ENCODE assay signal across 31 cellular contexts in genomic region chr5:110088676-110089436, GRCh38.
DNase-seq lines count a peak whose midpoint lies in the region; ATAC-seq and TF ChIP-seq lines count a peak whose summit lies in the region.
"Had no signal": no experiment of that assay in that cellular context is flagged by ENCODE, and none has a peak within 500 bp of the region (broad histone marks: within the 10 kb centered on the region; RNA-seq: fewer than 3 reads in every experiment).

No MANE protein-coding gene starts in this region.

- no peak overlapping the region for H3K4me3 Mint-ChIP-seq in activated CD4-positive, alpha-beta T cell treated with anti-CD3 and anti-CD28 coated beads, Interleukin-2, amount 10 ng/mL, durations not matched to agents 7 days and 5 days
- H3K4me3 Mint-ChIP-seq: activated B cell treated with CpG ODN at 0.5 μM for 24 hours; activated CD8-positive, alpha-beta memory T cell treated with anti-CD3 and anti-CD28 coated beads, Interleukin-2, amount 10 ng/mL, durations not matched to agents 7 days and 5 days; immature natural killer cell; natural killer cell had no signal

- CTCF ChIA-PET in activated CD4-positive, alpha-beta T cell treated with anti-CD3 and anti-CD28 coated beads, Interleukin-2, amount 10 ng/mL, durations not matched to agents 7 days and 5 days (lab: Charles Lee), result no interaction called here
- CTCF ChIA-PET in RWPE1 (lab: Yijun Ruan, JAX), result no interaction called here

- H3K27ac ChIP-seq in RWPE1, result no peak overlapping the region
- H3K27ac ChIP-seq: BLaER1 treated with 17β-estradiol and CSF1 and Interleukin-3, amounts not matched to agents 10 nM and 100 nM; esophagus muscularis mucosa; gastrocnemius medialis; hepatocyte; ovary; tibial artery had no signal

- peak; percentile 20 for ATAC-seq in esophagus mucosa
- ATAC-seq in omental fat pad (ENCODE audit: low FRiP score), result no peak
- ATAC-seq: activated CD8-positive, alpha-beta memory T cell treated with anti-CD3 and anti-CD28 coated beads, Interleukin-2, amount 10 ng/mL, durations not matched to agents 7 days and 5 days; gastrocnemius medialis; GM12878; left ventricle myocardium superior; natural killer cell had no signal

- TF ChIP-seq CTCF in RWPE1 (conservative IDR thresholded peaks at IDR 0.05; ENCODE audit: low read depth) (no peak), omental fat pad (IDR thresholded peaks at IDR 0.05) (no peak)

- DNase-seq in activated CD4-positive, alpha-beta T cell treated with anti-CD3 and anti-CD28 coated beads for 48 hours, result peak; percentile 20
- no peak for DNase-seq in activated CD4-positive, alpha-beta T cell treated with anti-CD3 and anti-CD28 coated beads, Interleukin-2, amount 10 ng/mL, durations not matched to agents 7 days and 5 days
- DNase-seq in COR-L47 (lab: John Stamatoyannopoulos, UW), result peak; percentile 4
- DNase-seq in RWPE1 (ENCODE audit: low spot score), result peak; percentile 56
- no peak for DNase-seq in omental fat pad (ENCODE audit: low spot score)
- DNase-seq in epidermal melanocyte (ENCODE audit: insufficient read length, low spot score), result no peak
- DNase-seq in anterior cingulate cortex (lab: John Stamatoyannopoulos, UW), result no peak
- DNase-seq: activated B cell treated with CpG ODN at 0.5 μM for 24 hours; activated CD8-positive, alpha-beta memory T cell treated with anti-CD3 and anti-CD28 coated beads, Interleukin-2, amount 10 ng/mL, durations not matched to agents 7 days and 5 days; activated gamma-delta T cell treated with Interleukin-2 at 50 U/mL for 16 hours; Caco-2; cerebellar nuclear complex; gastrocnemius medialis; immature natural killer cell; left ventricle myocardium superior; midbrain; natural killer cell; NCI-H1048; NCI-H187 treated with DMSO at 0.1 percent for 48 hours; NCI-H226; NCI-H748 treated with DMSO at 0.1 percent for 48 hours; ovary; stimulated activated CD4-positive, alpha-beta T cell treated with anti-CD3 and anti-CD28 coated beads, Interleukin-4, amount 100 ng/mL, for 4 hours; stimulated activated naive CD4-positive, alpha-beta T cell treated with Interleukin-2 at 50 U/mL for 16 hours; T1000; tibial artery had no signal

- H3K9me3 Mint-ChIP-seq in activated CD4-positive, alpha-beta T cell treated with anti-CD3 and anti-CD28 coated beads, Interleukin-2, amount 10 ng/mL, durations not matched to agents 7 days and 5 days, result no peaks in the 10 kb centered on the region
- H3K9me3 Mint-ChIP-seq: activated B cell treated with CpG ODN at 0.5 μM for 24 hours, immature natural killer cell, natural killer cell had no signal

- H3K27ac Mint-ChIP-seq in activated CD4-positive, alpha-beta T cell treated with anti-CD3 and anti-CD28 coated beads, Interleukin-2, amount 10 ng/mL, durations not matched to agents 7 days and 5 days, result no peak overlapping the region
- H3K27ac Mint-ChIP-seq: activated B cell treated with CpG ODN at 0.5 μM for 24 hours; activated CD8-positive, alpha-beta memory T cell treated with anti-CD3 and anti-CD28 coated beads, Interleukin-2, amount 10 ng/mL, durations not matched to agents 7 days and 5 days; immature natural killer cell; natural killer cell had no signal

- POLR2A ChIA-PET in activated CD4-positive, alpha-beta T cell treated with anti-CD3 and anti-CD28 coated beads, Interleukin-2, amount 10 ng/mL, durations not matched to agents 7 days and 5 days (lab: Charles Lee), result no interaction called here
- POLR2A ChIA-PET in RWPE1 (lab: Yijun Ruan, JAX; ENCODE audit: low non-redundant PET), result no interaction called here

- H3K4me1 Mint-ChIP-seq in activated CD4-positive, alpha-beta T cell treated with anti-CD3 and anti-CD28 coated beads, Interleukin-2, amount 10 ng/mL, durations not matched to agents 7 days and 5 days, result peaks cover 14% of the 10 kb centered on the region
- H3K4me1 Mint-ChIP-seq: activated B cell treated with CpG ODN at 0.5 μM for 24 hours, natural killer cell had no signal

- H3K36me3 Mint-ChIP-seq in activated CD4-positive, alpha-beta T cell treated with anti-CD3 and anti-CD28 coated beads, Interleukin-2, amount 10 ng/mL, durations not matched to agents 7 days and 5 days (ENCODE audit: low read depth), result no peaks in the 10 kb centered on the region
- H3K36me3 Mint-ChIP-seq: activated CD8-positive, alpha-beta memory T cell treated with anti-CD3 and anti-CD28 coated beads, Interleukin-2, amount 10 ng/mL, durations not matched to agents 7 days and 5 days; immature natural killer cell; natural killer cell had no signal

- H3K27me3 Mint-ChIP-seq in activated CD4-positive, alpha-beta T cell treated with anti-CD3 and anti-CD28 coated beads, Interleukin-2, amount 10 ng/mL, durations not matched to agents 7 days and 5 days, result no peaks in the 10 kb centered on the region
- H3K27me3 Mint-ChIP-seq: activated B cell treated with CpG ODN at 0.5 μM for 24 hours had no signal

Comparison
In these comparisons a context has a peak if more than half of its experiments do, and no peak if none do; other contexts are left out.
1. DNase-seq: peak in activated CD4-positive, alpha-beta T cell treated with anti-CD3 and anti-CD28 coated beads for 48 hours (single experiment), COR-L47 (single experiment) and RWPE1 (single experiment); none in activated CD4-positive, alpha-beta T cell treated with anti-CD3 and anti-CD28 coated beads, Interleukin-2, amount 10 ng/mL, durations not matched to agents 7 days and 5 days (single experiment), omental fat pad (single experiment), epidermal melanocyte (single experiment) and anterior cingulate cortex (0 of 58).